ENCODE assay signal across 18 cellular contexts in genomic region chr15:25785643-25786029, GRCh38.
DNase-seq lines count a peak whose midpoint lies in the region; ATAC-seq and TF ChIP-seq lines count a peak whose summit lies in the region.
"Had no signal": no experiment of that assay in that cellular context is flagged by ENCODE, and none has a peak within 500 bp of the region (broad histone marks: within the 10 kb centered on the region; RNA-seq: fewer than 3 reads in every experiment).

No MANE protein-coding gene starts in this region.

- DNase-seq in natural killer cell = no peak
- DNase-seq in natural killer cell treated with Interleukin-12 subunit alpha and Interleukin-12 subunit beta and Interleukin-15 and Interleukin-18, amount 100 ng/mL, for 72 hours (ENCODE audit: low spot score) = no peak
- DNase-seq in left lung = no peak
- DNase-seq in HK-2 (ENCODE audit: unreplicated experiment) = no peak
- DNase-seq in NCI-H748 (lab: John Stamatoyannopoulos, UW; ENCODE audit: unreplicated experiment) = no peak
- no peak for DNase-seq in activated effector memory CD4-positive, alpha-beta T cell treated with anti-CD3 and anti-CD28 coated beads, Interleukin-2, amount 50 U/mL, for 16 hours
- DNase-seq in activated CD4-positive, alpha-beta T cell treated with anti-CD3 and anti-CD28 coated beads, Interleukin-2, amount 50 U/mL, for 4 hours = no peak
- DNase-seq: activated CD4-positive, alpha-beta T cell treated with anti-CD3 and anti-CD28 coated beads, Interleukin-2, amount 10 ng/mL, durations not matched to agents 7 days and 5 days; BE2C; DMS79; NCI-H1930; NCI-H510A treated with DMSO at 0.1 percent for 48 hours; nephron progenitor cell; retina; SIG-M5; stimulated activated CD4-positive, alpha-beta T cell treated with anti-CD3 and anti-CD28 coated beads, Interleukin-1b, Interleukin-23, amount 100 ng/mL, for 48 hours had no signal

- no peaks in the 10 kb centered on the region for H3K27me3 Mint-ChIP-seq in natural killer cell (ENCODE audit: low read depth in 2 of 2)
- H3K27me3 Mint-ChIP-seq in natural killer cell treated with Interleukin-12 subunit alpha and Interleukin-12 subunit beta and Interleukin-15 and Interleukin-18, amount 100 ng/mL, for 72 hours = no peaks in the 10 kb centered on the region
- H3K27me3 Mint-ChIP-seq: activated CD4-positive, alpha-beta T cell treated with anti-CD3 and anti-CD28 coated beads, Interleukin-2, amount 10 ng/mL, durations not matched to agents 7 days and 5 days had no signal

- peak overlapping the region; percentile 40 for H3K4me3 Mint-ChIP-seq in natural killer cell
- no peak overlapping the region for H3K4me3 Mint-ChIP-seq in natural killer cell treated with Interleukin-12 subunit alpha and Interleukin-12 subunit beta and Interleukin-15 and Interleukin-18, amount 100 ng/mL, for 72 hours
- H3K4me3 Mint-ChIP-seq: activated CD4-positive, alpha-beta T cell treated with anti-CD3 and anti-CD28 coated beads, Interleukin-2, amount 10 ng/mL, durations not matched to agents 7 days and 5 days; nephron progenitor cell had no signal

- H3K4me1 ChIP-seq in left lung = peaks cover 16 to 45% of the 10 kb centered on the region in 2 donors
- H3K4me1 ChIP-seq: BE2C had no signal

- no peaks in the 10 kb centered on the region for H3K27me3 ChIP-seq in left lung
- H3K27me3 ChIP-seq: BE2C had no signal

- ATAC-seq in natural killer cell = no peak
- no peak for ATAC-seq in natural killer cell treated with Interleukin-12 subunit alpha and Interleukin-12 subunit beta and Interleukin-15 and Interleukin-18, amount 100 ng/mL, for 72 hours
- peak; percentile 16 for ATAC-seq in left lung

- intact Hi-C loops in natural killer cell (cut with micrococcal nuclease) = no loop called here
- intact Hi-C loops in left lung (cut with DNase I) = no loop called here

- H3K36me3 ChIP-seq in left lung = no peaks in the 10 kb centered on the region
- H3K36me3 ChIP-seq: BE2C had no signal

- TF ChIP-seq CTCF in natural killer cell (IDR thresholded peaks at IDR 0.05) (no peak), WI38 (IDR thresholded peaks at IDR 0.05; ENCODE audit: low read depth, low read length) (no peak), left lung (IDR thresholded peaks at IDR 0.05) (no peak)

- H3K27ac Mint-ChIP-seq in natural killer cell = peak overlapping the region; percentile 53 to 84
- no peak overlapping the region for H3K27ac Mint-ChIP-seq in natural killer cell treated with Interleukin-12 subunit alpha and Interleukin-12 subunit beta and Interleukin-15 and Interleukin-18, amount 100 ng/mL, for 72 hours
- H3K27ac Mint-ChIP-seq: nephron progenitor cell had no signal

- peaks cover 60 to 61% of the 10 kb centered on the region in 2 donors for H3K4me1 Mint-ChIP-seq in natural killer cell
- peaks cover 41 to 51% of the 10 kb centered on the region in 2 donors for H3K4me1 Mint-ChIP-seq in natural killer cell treated with Interleukin-12 subunit alpha and Interleukin-12 subunit beta and Interleukin-15 and Interleukin-18, amount 100 ng/mL, for 72 hours (ENCODE audit: low read depth in 2 of 2)

- no peaks in the 10 kb centered on the region for H3K9me3 Mint-ChIP-seq in natural killer cell
- H3K9me3 Mint-ChIP-seq in natural killer cell treated with Interleukin-12 subunit alpha and Interleukin-12 subunit beta and Interleukin-15 and Interleukin-18, amount 100 ng/mL, for 72 hours = no peaks in the 10 kb centered on the region
- H3K9me3 Mint-ChIP-seq: activated CD4-positive, alpha-beta T cell treated with anti-CD3 and anti-CD28 coated beads, Interleukin-2, amount 10 ng/mL, durations not matched to agents 7 days and 5 days; nephron progenitor cell had no signal

- H3K9me3 ChIP-seq in left lung = no peaks in the 10 kb centered on the region
- H3K9me3 ChIP-seq: BE2C had no signal

- peak overlapping the region in 1 of 2 donors; percentile 33 for H3K27ac ChIP-seq in left lung

- no peaks in the 10 kb centered on the region for H3K36me3 Mint-ChIP-seq in natural killer cell
- H3K36me3 Mint-ChIP-seq in natural killer cell treated with Interleukin-12 subunit alpha and Interleukin-12 subunit beta and Interleukin-15 and Interleukin-18, amount 100 ng/mL, for 72 hours = no peaks in the 10 kb centered on the region

- H3K4me3 ChIP-seq in WI38 (ENCODE audit: low read depth, low read length) (peak overlapping the region; percentile 29; the same call in 1 of the 2 replicates), left lung (no peak overlapping the region)
- H3K4me3 ChIP-seq: lung had no signal

Comparison
In these comparisons a context has a peak if more than half of its experiments do, and no peak if none do; other contexts are left out.
1. H3K27ac Mint-ChIP-seq: peak in natural killer cell (2 of 2); none in natural killer cell treated with Interleukin-12 subunit alpha and Interleukin-12 subunit beta and Interleukin-15 and Interleukin-18, amount 100 ng/mL, for 72 hours (0 of 2).